In the genomic region with DNA sequence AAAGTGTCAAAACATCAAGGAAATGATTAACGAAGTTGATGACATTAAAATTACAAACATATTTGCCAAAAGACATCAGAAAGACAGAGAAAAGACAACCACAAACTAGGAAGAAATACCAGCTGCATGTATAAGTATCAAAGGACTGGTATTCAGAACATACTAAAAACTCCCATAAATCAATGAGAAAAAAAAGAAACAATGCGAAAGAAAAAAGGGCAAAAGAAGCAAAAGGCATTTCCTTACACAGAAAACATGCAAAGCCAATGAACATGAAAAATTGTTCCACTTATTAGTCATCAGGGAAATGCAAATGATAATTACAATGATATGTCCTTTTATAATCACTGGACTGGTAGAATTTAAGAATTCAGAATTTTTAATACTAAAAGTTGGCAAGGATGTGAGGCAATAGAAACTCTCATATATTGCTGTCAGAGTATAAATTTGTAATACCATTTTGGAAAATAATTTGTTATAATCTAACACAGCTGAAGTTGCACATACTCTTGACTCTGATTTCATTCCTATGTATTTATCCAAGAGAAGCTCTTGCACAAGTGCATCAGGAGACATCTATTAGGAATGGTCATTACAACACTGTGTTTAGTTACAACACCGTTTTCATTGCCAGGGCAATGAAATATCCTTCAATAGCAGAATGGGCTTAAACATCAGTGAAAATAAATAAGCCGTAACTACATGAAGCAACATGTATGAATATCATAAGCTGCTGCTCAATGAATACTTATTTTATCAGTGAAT, we compare ENCODE assay signal across 13 cellular contexts.
A peak's percentile ranks its signal among the peaks of the same experiment; 100 is the strongest.
DNase-seq lines count a peak whose midpoint lies in the region; ATAC-seq and TF ChIP-seq lines count a peak whose summit lies in the region.
"Had no signal": no experiment of that assay in that cellular context is flagged by ENCODE, and none has a peak within 500 bp of the region (broad histone marks: within the 10 kb centered on the region; RNA-seq: fewer than 3 reads in every experiment).

No MANE protein-coding gene starts in this region.

- no peak overlapping the region for H3K9ac ChIP-seq in liver (ENCODE audit: low read depth in 1 of 2, low read length in 2 of 2)

- TF ChIP-seq EP300 in transverse colon (IDR thresholded peaks at IDR 0.05; ENCODE audit: low read depth): no peak

- H3K27ac Mint-ChIP-seq in HFFc6: peak overlapping the region; percentile 94

- H3K4me3 Mint-ChIP-seq in HFFc6: peak overlapping the region; percentile 78
- H3K4me3 Mint-ChIP-seq: neural crest cell had no signal

- H3K9me3 ChIP-seq in liver (ENCODE audit: control insufficient read depth in 4 of 4, low read length in 3 of 4) (no peaks in the 10 kb centered on the region), transverse colon (peaks cover 0 to 4% of the 10 kb centered on the region in 2 donors)

- 54% methylated on average over 4 of the region's 4 CpGs for WGBS in liver
- WGBS in transverse colon (ENCODE audit: low coverage in 1 of 2), 2 donors: 54 to 68% methylated on average over 3 to 4 of the region's 4 CpGs

- H3K36me3 Mint-ChIP-seq in HFFc6 (ENCODE audit: low read depth): peaks cover 38% of the 10 kb centered on the region

- H3K4me1 Mint-ChIP-seq in HFFc6 (ENCODE audit: low read depth): peaks cover 50% of the 10 kb centered on the region
- H3K4me1 Mint-ChIP-seq: neural crest cell had no signal

- no peak for TF ChIP-seq POLR2A in transverse colon (IDR thresholded peaks at IDR 0.05)

- DNase-seq in HFFc6 (peak; percentile 91), dedifferentiated amniotic fluid mesenchymal stem cell (ENCODE audit: extremely low spot score) (peak; percentile 89), transverse colon (no peak), NCI-H1048 (lab: John Stamatoyannopoulos, UW) (no peak), AML-193 (lab: John Stamatoyannopoulos, UW) (no peak)
- DNase-seq: activated CD4-positive, alpha-beta T cell treated with anti-CD3 and anti-CD28 coated beads, Interleukin-2, amount 50 U/mL, for 48 hours; activated naive CD4-positive, alpha-beta T cell treated with anti-CD3 and anti-CD28 coated beads, Interleukin-2, amount 50 U/mL, for 16 hours; effector CD8-positive, alpha-beta T cell; NCI-H1105; NK-92 treated with Interleukin-12 subunit alpha and Interleukin-12 subunit beta, amount 100 ng/mL, for 24 hours had no signal

- peak in 1 of 2 donors; percentile 32 for TF ChIP-seq RAD21 in liver (IDR thresholded peaks at IDR 0.05)

- in situ Hi-C loops in transverse colon (cut with MboI; ENCODE audit: low pct_ligation_motif_present in 1 of 4, low pct_unique_long_range_greater_than_20kb in 1 of 4, low sequenced_read_pairs in 3 of 4): no loop called here

- TF ChIP-seq CTCF in HFFc6 (IDR thresholded peaks at IDR 0.05) (no peak), liver (IDR thresholded peaks at IDR 0.05; ENCODE audit: low read depth, low read length, missing input control) (no peak), transverse colon (IDR thresholded peaks at IDR 0.05) (no peak)

- H3K27me3 Mint-ChIP-seq in HFFc6 (ENCODE audit: insufficient read depth): peaks cover 2% of the 10 kb centered on the region; the same call in 1 of the 2 replicates

- H3K36me3 ChIP-seq in liver (ENCODE audit: control insufficient read depth in 4 of 4, insufficient read depth in 3 of 4, low read depth in 1 of 4, low read length in 3 of 4) (no peaks in the 10 kb centered on the region), transverse colon (no peaks in the 10 kb centered on the region)

- intact Hi-C loops in transverse colon (cut with DNase I; ENCODE audit: low total_unique reads): no loop called here

- H3K4me3 ChIP-seq in liver (ENCODE audit: low read depth in 1 of 3, low read length in 3 of 3): no peak overlapping the region
- no peak overlapping the region for H3K4me3 ChIP-seq in transverse colon

- H3K27me3 ChIP-seq in liver (ENCODE audit: control insufficient read depth in 4 of 4, insufficient read depth in 4 of 4, low read length in 3 of 4) (no peaks in the 10 kb centered on the region), transverse colon (no peaks in the 10 kb centered on the region)

- no peak for ATAC-seq in HG03565 (IDR thresholded peaks at IDR 0.05; ENCODE audit: unreplicated experiment)

- no peak overlapping the region for H3K27ac ChIP-seq in liver (ENCODE audit: low read depth in 1 of 2, low read length in 2 of 2)
- peak overlapping the region in 3 of 4 donors; percentile 8 to 41 (median 23) for H3K27ac ChIP-seq in transverse colon

- H3K4me1 ChIP-seq in liver (ENCODE audit: control insufficient read depth in 4 of 4, insufficient read depth in 4 of 4, low read length in 3 of 4): peaks cover 0 to 5% (median 2%) of the 10 kb centered on the region in 4 donors
- H3K4me1 ChIP-seq in transverse colon: no peaks in the 10 kb centered on the region

- peaks cover 22% of the 10 kb centered on the region for H3K9me3 Mint-ChIP-seq in HFFc6

TF ChIP-seq in liver, 16 proteins besides CTCF, POLR2A, EP300 and RAD21:
- no peak for TF ChIP-seq NR2F2 (IDR thresholded peaks at IDR 0.05)
- no peak for TF ChIP-seq GABPA (IDR thresholded peaks at IDR 0.05 in 1 of 2, conservative IDR thresholded peaks at IDR 0.05 in 1 of 2)
- peak in 1 of 2 donors; percentile 50 for TF ChIP-seq JUND (IDR thresholded peaks at IDR 0.05)
- no peak for TF ChIP-seq FOXA1 (IDR thresholded peaks at IDR 0.05)
- peak; percentile 49 to 50 for TF ChIP-seq HNF4A (conservative IDR thresholded peaks at IDR 0.05)
- no peak for TF ChIP-seq TAF1 (conservative IDR thresholded peaks at IDR 0.05)
- TF ChIP-seq, protein P1, sequence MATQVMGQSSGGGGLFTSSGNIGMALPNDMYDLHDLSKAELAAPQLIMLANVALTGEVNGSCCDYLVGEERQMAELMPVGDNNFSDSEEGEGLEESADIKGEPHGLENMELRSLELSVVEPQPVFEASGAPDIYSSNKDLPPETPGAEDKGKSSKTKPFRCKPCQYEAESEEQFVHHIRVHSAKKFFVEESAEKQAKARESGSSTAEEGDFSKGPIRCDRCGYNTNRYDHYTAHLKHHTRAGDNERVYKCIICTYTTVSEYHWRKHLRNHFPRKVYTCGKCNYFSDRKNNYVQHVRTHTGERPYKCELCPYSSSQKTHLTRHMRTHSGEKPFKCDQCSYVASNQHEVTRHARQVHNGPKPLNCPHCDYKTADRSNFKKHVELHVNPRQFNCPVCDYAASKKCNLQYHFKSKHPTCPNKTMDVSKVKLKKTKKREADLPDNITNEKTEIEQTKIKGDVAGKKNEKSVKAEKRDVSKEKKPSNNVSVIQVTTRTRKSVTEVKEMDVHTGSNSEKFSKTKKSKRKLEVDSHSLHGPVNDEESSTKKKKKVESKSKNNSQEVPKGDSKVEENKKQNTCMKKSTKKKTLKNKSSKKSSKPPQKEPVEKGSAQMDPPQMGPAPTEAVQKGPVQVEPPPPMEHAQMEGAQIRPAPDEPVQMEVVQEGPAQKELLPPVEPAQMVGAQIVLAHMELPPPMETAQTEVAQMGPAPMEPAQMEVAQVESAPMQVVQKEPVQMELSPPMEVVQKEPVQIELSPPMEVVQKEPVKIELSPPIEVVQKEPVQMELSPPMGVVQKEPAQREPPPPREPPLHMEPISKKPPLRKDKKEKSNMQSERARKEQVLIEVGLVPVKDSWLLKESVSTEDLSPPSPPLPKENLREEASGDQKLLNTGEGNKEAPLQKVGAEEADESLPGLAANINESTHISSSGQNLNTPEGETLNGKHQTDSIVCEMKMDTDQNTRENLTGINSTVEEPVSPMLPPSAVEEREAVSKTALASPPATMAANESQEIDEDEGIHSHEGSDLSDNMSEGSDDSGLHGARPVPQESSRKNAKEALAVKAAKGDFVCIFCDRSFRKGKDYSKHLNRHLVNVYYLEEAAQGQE (IDR thresholded peaks at IDR 0.05): peak; percentile 19
- TF ChIP-seq, protein P2, sequence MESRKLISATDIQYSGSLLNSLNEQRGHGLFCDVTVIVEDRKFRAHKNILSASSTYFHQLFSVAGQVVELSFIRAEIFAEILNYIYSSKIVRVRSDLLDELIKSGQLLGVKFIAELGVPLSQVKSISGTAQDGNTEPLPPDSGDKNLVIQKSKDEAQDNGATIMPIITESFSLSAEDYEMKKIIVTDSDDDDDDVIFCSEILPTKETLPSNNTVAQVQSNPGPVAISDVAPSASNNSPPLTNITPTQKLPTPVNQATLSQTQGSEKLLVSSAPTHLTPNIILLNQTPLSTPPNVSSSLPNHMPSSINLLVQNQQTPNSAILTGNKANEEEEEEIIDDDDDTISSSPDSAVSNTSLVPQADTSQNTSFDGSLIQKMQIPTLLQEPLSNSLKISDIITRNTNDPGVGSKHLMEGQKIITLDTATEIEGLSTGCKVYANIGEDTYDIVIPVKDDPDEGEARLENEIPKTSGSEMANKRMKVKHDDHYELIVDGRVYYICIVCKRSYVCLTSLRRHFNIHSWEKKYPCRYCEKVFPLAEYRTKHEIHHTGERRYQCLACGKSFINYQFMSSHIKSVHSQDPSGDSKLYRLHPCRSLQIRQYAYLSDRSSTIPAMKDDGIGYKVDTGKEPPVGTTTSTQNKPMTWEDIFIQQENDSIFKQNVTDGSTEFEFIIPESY (IDR thresholded peaks at IDR 0.05): no peak
- no peak for TF ChIP-seq EGR1 (IDR thresholded peaks at IDR 0.05; ENCODE audit: low read depth in 2 of 2)
- TF ChIP-seq, protein P3, sequence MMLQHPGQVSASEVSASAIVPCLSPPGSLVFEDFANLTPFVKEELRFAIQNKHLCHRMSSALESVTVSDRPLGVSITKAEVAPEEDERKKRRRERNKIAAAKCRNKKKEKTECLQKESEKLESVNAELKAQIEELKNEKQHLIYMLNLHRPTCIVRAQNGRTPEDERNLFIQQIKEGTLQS (IDR thresholded peaks at IDR 0.05): no peak
- TF ChIP-seq, protein P4, sequence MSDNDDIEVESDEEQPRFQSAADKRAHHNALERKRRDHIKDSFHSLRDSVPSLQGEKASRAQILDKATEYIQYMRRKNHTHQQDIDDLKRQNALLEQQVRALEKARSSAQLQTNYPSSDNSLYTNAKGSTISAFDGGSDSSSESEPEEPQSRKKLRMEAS (IDR thresholded peaks at IDR 0.05): peak; percentile 16
- TF ChIP-seq YY1 (IDR thresholded peaks at IDR 0.05): peak; percentile 44
- TF ChIP-seq SP1 (IDR thresholded peaks at IDR 0.05): peak; percentile 37
- no peak for TF ChIP-seq HNF4G (IDR thresholded peaks at IDR 0.05)
- TF ChIP-seq FOXA2 (IDR thresholded peaks at IDR 0.05): peak; percentile 32
- peak; percentile 37 to 51 for TF ChIP-seq RXRA (IDR thresholded peaks at IDR 0.05)
TF ChIP-seq in liver: peak in this region for 8.

Comparison
In these comparisons a context has a peak if more than half of its experiments do, and no peak if none do; other contexts are left out.
1. DNase-seq: peak in HFFc6 (single experiment) and dedifferentiated amniotic fluid mesenchymal stem cell (single experiment); none in transverse colon (single experiment), NCI-H1048 (single experiment) and AML-193 (0 of 2).
2. H3K27ac ChIP-seq: peak in transverse colon (3 of 4); none in liver (0 of 2).